In the genomic region with DNA sequence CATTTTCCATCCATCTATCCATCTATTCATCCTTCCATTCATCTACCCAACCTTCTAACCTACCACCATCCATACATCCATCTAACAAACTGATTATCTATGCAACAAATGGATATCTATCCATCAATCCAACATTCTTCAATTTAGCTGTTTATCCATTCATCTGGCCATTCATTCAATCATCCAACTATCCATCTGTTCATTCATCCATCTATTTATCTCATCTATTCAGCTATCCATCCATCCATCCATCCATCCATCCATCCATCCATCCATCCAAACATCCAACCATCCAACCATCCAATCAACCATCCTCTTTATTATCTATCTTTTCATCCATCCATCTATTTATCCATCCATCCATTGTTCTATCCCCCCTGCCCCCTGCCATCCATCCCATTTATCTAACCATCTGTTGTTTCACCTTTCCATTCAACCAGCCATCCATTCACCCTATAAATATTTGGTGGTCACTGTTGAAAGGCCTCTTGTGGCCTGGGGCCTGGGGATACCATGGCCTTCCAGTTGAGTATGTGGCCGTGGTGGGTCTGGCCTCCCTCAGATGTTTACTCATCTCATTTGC, we compare ENCODE assay signal across 8 cellular contexts.
"Had no signal": no experiment of that assay in that cellular context is flagged by ENCODE, and none has a peak within 500 bp of the region (broad histone marks: within the 10 kb centered on the region; RNA-seq: fewer than 3 reads in every experiment).

No MANE protein-coding gene starts in this region.

- H3K4me2 ChIP-seq: GM23338, KMS-11 had no signal

- H3K27ac ChIP-seq: HL-60, KMS-11 had no signal

- FAIRE-seq: HepG2 had no signal

- H3K4me3 Mint-ChIP-seq: GM23338 had no signal

- H3K4me1 ChIP-seq: HAP-1 had no signal

- H3K9me3 ChIP-seq: HAP-1 had no signal

- H3K9ac ChIP-seq: KMS-11 had no signal

- H3K4me3 ChIP-seq: GM23338, HAP-1 had no signal

- H2AFZ ChIP-seq: GM23338 had no signal

- H3K9me3 Mint-ChIP-seq: GM23338 had no signal

- DNase-seq: H7, KBM-7 had no signal

- H3K4me1 Mint-ChIP-seq: GM23338 had no signal

- ATAC-seq: GM23338, HCT116, HepG2 had no signal

- H3K27ac Mint-ChIP-seq: GM23338 had no signal
